In genomic region chr3:56812749-56813655, GRCh38 we compare ENCODE assay signal across 1 cellular context.
TF ChIP-seq lines count a peak whose summit lies in the region.

No MANE protein-coding gene starts in this region.

TF ChIP-seq in GM23338, 12 proteins besides CTCF, POLR2A, EP300 and RAD21 (continued from another document):
- no peak for TF ChIP-seq ZNF462 (CRISPR knock-in tag; IDR thresholded peaks at IDR 0.05)
